Comparison of ENCODE assay signal across 1 cellular context in the genomic region with DNA sequence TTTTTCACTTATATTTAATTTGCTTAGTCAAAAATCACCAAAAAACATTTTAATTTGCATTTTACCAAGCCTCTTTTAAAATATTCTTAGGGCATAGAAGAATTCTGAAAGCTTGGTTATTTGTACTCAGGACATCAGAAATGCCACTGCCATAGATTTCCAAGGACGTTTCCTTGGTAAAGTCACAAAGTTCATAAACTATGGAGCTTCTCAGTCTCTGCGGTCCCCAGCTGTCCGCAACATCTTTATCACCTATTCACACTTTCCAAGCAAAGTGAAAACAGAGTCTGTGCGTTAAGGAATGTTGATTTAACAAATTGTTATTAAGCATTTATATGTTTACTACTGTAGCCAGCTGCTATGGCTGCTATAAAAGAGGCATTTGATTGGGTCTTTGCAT.
TF ChIP-seq lines count a peak whose summit lies in the region.

No MANE protein-coding gene starts in this region.

TF ChIP-seq in HepG2, 621 proteins besides CTCF, POLR2A, EP300 and RAD21:
- TF ChIP-seq ZSCAN31 (CRISPR knock-in tag; IDR thresholded peaks at IDR 0.05; ENCODE audit: low read depth) (no peak), YEATS4 (CRISPR knock-in tag; IDR thresholded peaks at IDR 0.05; ENCODE audit: borderline replicate concordance) (no peak), KAT8 (CRISPR knock-in tag; IDR thresholded peaks at IDR 0.05) (no peak), HNF4A (CRISPR knock-in tag; IDR thresholded peaks at IDR 0.05) (peak; percentile 63), MAFF (IDR thresholded peaks at IDR 0.05; ENCODE audit: low read depth, low read length) (no peak), ZNF383 (CRISPR knock-in tag; IDR thresholded peaks at IDR 0.05; ENCODE audit: borderline replicate concordance) (no peak), ASH2L (IDR thresholded peaks at IDR 0.05; ENCODE audit: insufficient read length, low read depth, low read length) (peak; percentile 23), CEBPG (CRISPR knock-in tag; IDR thresholded peaks at IDR 0.05) (no peak), ZMYM4 (CRISPR knock-in tag; IDR thresholded peaks at IDR 0.05) (0 out of 2 replicates have a peak, but pooled peaks have one; percentile 9), TBX2 (CRISPR knock-in tag; IDR thresholded peaks at IDR 0.05; ENCODE audit: borderline replicate concordance) (peak; percentile 69; the same call in 1 of the 2 replicates), ARID5B (CRISPR knock-in tag; IDR thresholded peaks at IDR 0.05) (peak; percentile 58), SNAI1 (CRISPR knock-in tag; IDR thresholded peaks at IDR 0.05; ENCODE audit: borderline replicate concordance) (no peak), MED13 (CRISPR knock-in tag; IDR thresholded peaks at IDR 0.05) (no peak), GATAD2A (CRISPR knock-in tag; IDR thresholded peaks at IDR 0.05) (peak; percentile 48), TBX3 (IDR thresholded peaks at IDR 0.05; ENCODE audit: borderline replicate concordance) (0 out of 2 replicates have a peak, but pooled peaks have one; percentile 33), PHF5A (CRISPR knock-in tag; IDR thresholded peaks at IDR 0.05; ENCODE audit: low read depth, unreplicated experiment) (no peak), SAP130 (CRISPR knock-in tag; IDR thresholded peaks at IDR 0.05; ENCODE audit: low read depth) (peak; percentile 21; the same call in 1 of the 2 replicates), THAP7 (CRISPR knock-in tag; IDR thresholded peaks at IDR 0.05) (no peak), BRCA1 (CRISPR knock-in tag; IDR thresholded peaks at IDR 0.05) (no peak), HNF4G (IDR thresholded peaks at IDR 0.05; ENCODE audit: borderline replicate concordance, low read depth, low read length) (no peak; the same call in 1 of the 2 replicates), HNF4G (CRISPR knock-in tag; IDR thresholded peaks at IDR 0.05; ENCODE audit: borderline replicate concordance, low read depth) (no peak), BCL3 (CRISPR knock-in tag; IDR thresholded peaks at IDR 0.05) (no peak), FOXC1 (CRISPR knock-in tag; IDR thresholded peaks at IDR 0.05; ENCODE audit: borderline replicate concordance) (no peak)
- TF ChIP-seq, protein P1, sequence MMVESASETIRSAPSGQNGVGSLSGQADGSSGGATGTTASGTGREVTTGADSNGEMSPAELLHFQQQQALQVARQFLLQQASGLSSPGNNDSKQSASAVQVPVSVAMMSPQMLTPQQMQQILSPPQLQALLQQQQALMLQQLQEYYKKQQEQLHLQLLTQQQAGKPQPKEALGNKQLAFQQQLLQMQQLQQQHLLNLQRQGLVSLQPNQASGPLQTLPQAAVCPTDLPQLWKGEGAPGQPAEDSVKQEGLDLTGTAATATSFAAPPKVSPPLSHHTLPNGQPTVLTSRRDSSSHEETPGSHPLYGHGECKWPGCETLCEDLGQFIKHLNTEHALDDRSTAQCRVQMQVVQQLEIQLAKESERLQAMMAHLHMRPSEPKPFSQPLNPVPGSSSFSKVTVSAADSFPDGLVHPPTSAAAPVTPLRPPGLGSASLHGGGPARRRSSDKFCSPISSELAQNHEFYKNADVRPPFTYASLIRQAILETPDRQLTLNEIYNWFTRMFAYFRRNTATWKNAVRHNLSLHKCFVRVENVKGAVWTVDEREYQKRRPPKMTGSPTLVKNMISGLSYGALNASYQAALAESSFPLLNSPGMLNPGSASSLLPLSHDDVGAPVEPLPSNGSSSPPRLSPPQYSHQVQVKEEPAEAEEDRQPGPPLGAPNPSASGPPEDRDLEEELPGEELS (CRISPR knock-in tag; IDR thresholded peaks at IDR 0.05), result 0 out of 2 replicates have a peak, but pooled peaks have one; percentile 57
- TF ChIP-seq, protein P2, sequence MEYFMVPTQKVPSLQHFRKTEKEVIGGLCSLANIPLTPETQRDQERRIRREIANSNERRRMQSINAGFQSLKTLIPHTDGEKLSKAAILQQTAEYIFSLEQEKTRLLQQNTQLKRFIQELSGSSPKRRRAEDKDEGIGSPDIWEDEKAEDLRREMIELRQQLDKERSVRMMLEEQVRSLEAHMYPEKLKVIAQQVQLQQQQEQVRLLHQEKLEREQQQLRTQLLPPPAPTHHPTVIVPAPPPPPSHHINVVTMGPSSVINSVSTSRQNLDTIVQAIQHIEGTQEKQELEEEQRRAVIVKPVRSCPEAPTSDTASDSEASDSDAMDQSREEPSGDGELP (IDR thresholded peaks at IDR 0.05; ENCODE audit: borderline replicate concordance, low read depth), result peak; percentile 69; the same call in 1 of the 2 replicates
- TF ChIP-seq, protein P3, sequence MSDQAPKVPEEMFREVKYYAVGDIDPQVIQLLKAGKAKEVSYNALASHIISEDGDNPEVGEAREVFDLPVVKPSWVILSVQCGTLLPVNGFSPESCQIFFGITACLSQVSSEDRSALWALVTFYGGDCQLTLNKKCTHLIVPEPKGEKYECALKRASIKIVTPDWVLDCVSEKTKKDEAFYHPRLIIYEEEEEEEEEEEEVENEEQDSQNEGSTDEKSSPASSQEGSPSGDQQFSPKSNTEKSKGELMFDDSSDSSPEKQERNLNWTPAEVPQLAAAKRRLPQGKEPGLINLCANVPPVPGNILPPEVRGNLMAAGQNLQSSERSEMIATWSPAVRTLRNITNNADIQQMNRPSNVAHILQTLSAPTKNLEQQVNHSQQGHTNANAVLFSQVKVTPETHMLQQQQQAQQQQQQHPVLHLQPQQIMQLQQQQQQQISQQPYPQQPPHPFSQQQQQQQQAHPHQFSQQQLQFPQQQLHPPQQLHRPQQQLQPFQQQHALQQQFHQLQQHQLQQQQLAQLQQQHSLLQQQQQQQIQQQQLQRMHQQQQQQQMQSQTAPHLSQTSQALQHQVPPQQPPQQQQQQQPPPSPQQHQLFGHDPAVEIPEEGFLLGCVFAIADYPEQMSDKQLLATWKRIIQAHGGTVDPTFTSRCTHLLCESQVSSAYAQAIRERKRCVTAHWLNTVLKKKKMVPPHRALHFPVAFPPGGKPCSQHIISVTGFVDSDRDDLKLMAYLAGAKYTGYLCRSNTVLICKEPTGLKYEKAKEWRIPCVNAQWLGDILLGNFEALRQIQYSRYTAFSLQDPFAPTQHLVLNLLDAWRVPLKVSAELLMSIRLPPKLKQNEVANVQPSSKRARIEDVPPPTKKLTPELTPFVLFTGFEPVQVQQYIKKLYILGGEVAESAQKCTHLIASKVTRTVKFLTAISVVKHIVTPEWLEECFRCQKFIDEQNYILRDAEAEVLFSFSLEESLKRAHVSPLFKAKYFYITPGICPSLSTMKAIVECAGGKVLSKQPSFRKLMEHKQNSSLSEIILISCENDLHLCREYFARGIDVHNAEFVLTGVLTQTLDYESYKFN (CRISPR knock-in tag; conservative IDR thresholded peaks at IDR 0.05), result peak; percentile 75
- TF ChIP-seq, protein P4, sequence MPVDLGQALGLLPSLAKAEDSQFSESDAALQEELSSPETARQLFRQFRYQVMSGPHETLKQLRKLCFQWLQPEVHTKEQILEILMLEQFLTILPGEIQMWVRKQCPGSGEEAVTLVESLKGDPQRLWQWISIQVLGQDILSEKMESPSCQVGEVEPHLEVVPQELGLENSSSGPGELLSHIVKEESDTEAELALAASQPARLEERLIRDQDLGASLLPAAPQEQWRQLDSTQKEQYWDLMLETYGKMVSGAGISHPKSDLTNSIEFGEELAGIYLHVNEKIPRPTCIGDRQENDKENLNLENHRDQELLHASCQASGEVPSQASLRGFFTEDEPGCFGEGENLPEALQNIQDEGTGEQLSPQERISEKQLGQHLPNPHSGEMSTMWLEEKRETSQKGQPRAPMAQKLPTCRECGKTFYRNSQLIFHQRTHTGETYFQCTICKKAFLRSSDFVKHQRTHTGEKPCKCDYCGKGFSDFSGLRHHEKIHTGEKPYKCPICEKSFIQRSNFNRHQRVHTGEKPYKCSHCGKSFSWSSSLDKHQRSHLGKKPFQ (CRISPR knock-in tag; IDR thresholded peaks at IDR 0.05; ENCODE audit: insufficient replicate concordance), result peak; percentile 63
